In genomic region chr4:170428929-170429328, GRCh38 we compare ENCODE assay signal across 22 cellular contexts.
DNase-seq lines count a peak whose midpoint lies in the region; ATAC-seq, FAIRE-seq and TF ChIP-seq lines count a peak whose summit lies in the region.
"Had no signal": no experiment of that assay in that cellular context is flagged by ENCODE, and none has a peak within 500 bp of the region (broad histone marks: within the 10 kb centered on the region; RNA-seq: fewer than 3 reads in every experiment).

No MANE protein-coding gene starts in this region.

- CTCF ChIA-PET in H1 (lab: Charles Lee; ENCODE audit: partially characterized antibody), result interaction anchor here (0.6 to 2.3 kb wide), 4 partner anchors 13 to 422 kb away, joined by 3 to 9 read pairs (median 3); no protein-coding TSS in a partner anchor

- no peaks in the 10 kb centered on the region for H3K23me2 ChIP-seq in H1 (ENCODE audit: low read depth, low read length)

- H3K4me2 ChIP-seq in GM23338 (no peak overlapping the region), H1 (ENCODE audit: insufficient read depth in 1 of 2, low read depth in 2 of 2, low read length in 2 of 2) (no peak overlapping the region)

- no peaks in the 10 kb centered on the region; the same call in 1 of the 2 replicates for H3K4me1 ChIP-seq in GM23338 (ENCODE audit: insufficient read depth)
- H3K4me1 ChIP-seq in H1 (replicated peaks in 1 of 4; ENCODE audit: control insufficient read depth in 3 of 4, insufficient read depth in 4 of 4, low read length in 3 of 4), result peaks cover 0 to 5% (median 2%) of the 10 kb centered on the region in 4 experiments; a peak in 2 of 7 replicates
- H3K4me1 ChIP-seq in aorta (ENCODE audit: control insufficient read depth in 1 of 2, insufficient read depth in 2 of 2, low read length in 2 of 2), result no peaks in the 10 kb centered on the region
- H3K4me1 ChIP-seq: HAP-1 had no signal

- peaks cover 7% of the 10 kb centered on the region; the same call in 1 of the 3 replicates for H3K9me3 Mint-ChIP-seq in GM23338

- no peak overlapping the region for H2BK20ac ChIP-seq in H1 (ENCODE audit: low read length)

- H3K27ac ChIP-seq in GM23338 (ENCODE audit: low read depth) (no peak overlapping the region), H1 (ENCODE audit: low read depth, low read length) (no peak overlapping the region), aorta (ENCODE audit: low read depth in 1 of 2, low read length in 2 of 2) (no peak overlapping the region)
- H3K27ac ChIP-seq: C4-2B had no signal

- H2AFZ ChIP-seq in GM23338, result peak overlapping the region; percentile 91
- H2AFZ ChIP-seq in H1 (ENCODE audit: low read length), result peak overlapping the region; percentile 91; the same call in 1 of the 2 replicates

- DNase-seq in GM23338 (ENCODE audit: low spot score), result peak; percentile 28
- peak in 1 of 2 experiments; percentile 49 for DNase-seq in H1 (ENCODE audit: low read depth in 1 of 2, low spot score in 2 of 2)
- peak; percentile 28 for DNase-seq in iPS-NIHi7 (ENCODE audit: extremely low spot score)
- DNase-seq in aorta, result no peak
- no peak for DNase-seq in GM13976 (ENCODE audit: low spot score)
- DNase-seq in globus pallidus (ENCODE audit: low spot score), result no peak
- DNase-seq in NCI-H526 (lab: John Stamatoyannopoulos, UW), result no peak
- DNase-seq: CD4-positive, alpha-beta memory T cell; COR-L47; DMS153; DMS79 treated with DMSO at 0.1 percent for 48 hours; EL; KG1 had no signal

- no peak overlapping the region for H3K4ac ChIP-seq in H1 (replicated peaks; ENCODE audit: insufficient read length, low read depth, low read length)

- no peak overlapping the region for H3K18ac ChIP-seq in H1 (ENCODE audit: extremely low read depth, low read length)

- H3K9me3 ChIP-seq in H1 (ENCODE audit: insufficient read depth in 2 of 2, low read depth in 1 of 2, low read length in 1 of 2) (no peaks in the 10 kb centered on the region), aorta (ENCODE audit: control insufficient read depth, low read length) (no peaks in the 10 kb centered on the region)
- H3K9me3 ChIP-seq: HAP-1 had no signal

- H3K4me1 Mint-ChIP-seq in GM23338, result peaks cover 20% of the 10 kb centered on the region
- H3K4me1 Mint-ChIP-seq: B cell; CD4-positive, alpha-beta memory T cell; IgD-negative memory B cell had no signal

- TF ChIP-seq EP300 in H1 (IDR thresholded peaks at IDR 0.05; ENCODE audit: borderline replicate concordance in 1 of 2, low read depth in 2 of 2, low read length in 2 of 2), result no peak

- POLR2A ChIA-PET in H1 (lab: Charles Lee; ENCODE audit: partially characterized antibody), result no interaction called here

- H4K20me1 ChIP-seq in GM23338 (replicated peaks; ENCODE audit: insufficient read depth) (no peaks in the 10 kb centered on the region), H1 (replicated peaks in 1 of 2; ENCODE audit: control insufficient read depth in 1 of 2, insufficient read depth in 2 of 2, low read length in 2 of 2) (no peaks in the 10 kb centered on the region)

- no peak overlapping the region for H3K4me3 ChIP-seq in GM23338
- no peak overlapping the region for H3K4me3 ChIP-seq in H1 (ENCODE audit: extremely low read depth in 1 of 4, insufficient read depth in 2 of 4, low read depth in 3 of 4, low read length in 4 of 4)
- no peak overlapping the region for H3K4me3 ChIP-seq in aorta (ENCODE audit: low read length in 2 of 2)
- H3K4me3 ChIP-seq: HAP-1 had no signal

- no peak overlapping the region for H2AK5ac ChIP-seq in H1 (ENCODE audit: low read depth, low read length)

- peak; percentile 81 for ATAC-seq in GM23338
- peak; percentile 22 for ATAC-seq in aorta (ENCODE audit: low FRiP score)

- no peaks in the 10 kb centered on the region for H3F3A ChIP-seq in GM23338 (replicated peaks; ENCODE audit: low read depth)

- H2BK12ac ChIP-seq in H1 (ENCODE audit: low read depth, low read length), result 0 out of 2 replicates have a peak overlapping the region, but pooled peaks have one; percentile 27

- no peak overlapping the region for H3K23ac ChIP-seq in H1 (ENCODE audit: insufficient read length)

- H2BK5ac ChIP-seq in H1 (ENCODE audit: low read depth, low read length), result no peak overlapping the region

- 76% methylated on average over 4 of the region's 5 CpGs; no CpG with 5 or more reads in 1 of the 2 experiments for WGBS in H1 (ENCODE audit: extremely low coverage in 1 of 2, insufficient coverage in 1 of 2, insufficient read length in 1 of 2, insufficient replicate concordance in 2 of 2, low coverage in 1 of 2, low lambda C conversion rate in 2 of 2, missing lambda C conversion rate in 1 of 2), 2 experiments
- 66 to 75% methylated on average over 5 of the region's 5 CpGs for WGBS in aorta, 2 donors

- H4K91ac ChIP-seq in H1 (replicated peaks; ENCODE audit: insufficient read length, low read length), result no peak overlapping the region

- H3K79me2 ChIP-seq in GM23338 (replicated peaks; ENCODE audit: insufficient read depth) (no peaks in the 10 kb centered on the region), H1 (ENCODE audit: control insufficient read depth in 1 of 2, insufficient read depth in 2 of 2, low read length in 2 of 2) (no peaks in the 10 kb centered on the region)

- FAIRE-seq in H1 (lab: Jason Lieb, UNC), result peak; percentile 28
- FAIRE-seq: A204.1, D721Med, G401.6, GM12892, GM19239 had no signal

- intact Hi-C loops in aorta (cut with DNase I), result no loop called here

- H3K9me2 ChIP-seq in GM23338 (ENCODE audit: insufficient read depth), result 0 out of 2 replicates have a peak, but pooled peaks cover 3% of the 10 kb centered on the region

- no peak overlapping the region for H2BK120ac ChIP-seq in H1 (replicated peaks; ENCODE audit: low read depth, low read length)

- H3K79me1 ChIP-seq in H1 (ENCODE audit: low read depth, low read length), result no peaks in the 10 kb centered on the region

- TF ChIP-seq CTCF in GM23338 (conservative IDR thresholded peaks at IDR 0.05; ENCODE audit: low read depth in 2 of 2) (no peak), H1 (IDR thresholded peaks at IDR 0.05; ENCODE audit: control extremely low read depth in 1 of 3, insufficient read depth in 1 of 3, low read depth in 1 of 3, low read length in 3 of 3) (no peak), GM13976 (IDR thresholded peaks at IDR 0.05; ENCODE audit: borderline replicate concordance, control extremely low read depth, extremely low read depth, insufficient read depth, missing control alignments) (no peak)

- no peak overlapping the region for H3K9ac ChIP-seq in H1 (replicated peaks in 1 of 4; ENCODE audit: extremely low read depth in 1 of 4, low read depth in 3 of 4, low read length in 3 of 4)

- H3K56ac ChIP-seq in H1 (replicated peaks; ENCODE audit: insufficient read length, low read depth, low read length), result no peak overlapping the region

- no peaks in the 10 kb centered on the region for H3K27me3 Mint-ChIP-seq in GM23338 (ENCODE audit: insufficient read depth, low read depth, poor library complexity)
- H3K27me3 Mint-ChIP-seq: B cell; CD4-positive, alpha-beta memory T cell; IgD-negative memory B cell had no signal

- no peak for TF ChIP-seq POLR2A in H1 (IDR thresholded peaks at IDR 0.05; ENCODE audit: control extremely low read depth in 1 of 2, low read depth in 2 of 2, low read length in 2 of 2)

- peak overlapping the region; percentile 36; the same call in 1 of the 2 replicates for H3K27ac Mint-ChIP-seq in GM23338
- H3K27ac Mint-ChIP-seq: B cell; CD4-positive, alpha-beta memory T cell; IgD-negative memory B cell had no signal

- H3K14ac ChIP-seq in H1 (ENCODE audit: insufficient read length), result no peak overlapping the region

- no peaks in the 10 kb centered on the region for H3K27me3 ChIP-seq in GM23338 (ENCODE audit: insufficient read depth)
- H3K27me3 ChIP-seq in H1 (replicated peaks in 1 of 4; ENCODE audit: control insufficient read depth in 3 of 4, extremely low read depth in 1 of 4, insufficient read depth in 3 of 4, low read length in 3 of 4), result no peaks in the 10 kb centered on the region
- H3K27me3 ChIP-seq in aorta (ENCODE audit: control insufficient read depth in 1 of 2, insufficient read depth in 2 of 2, low read length in 1 of 2), result no peaks in the 10 kb centered on the region

- no peak overlapping the region for H4K5ac ChIP-seq in H1 (ENCODE audit: insufficient read length, low read depth, low read length)

- H3K4me3 Mint-ChIP-seq in GM23338, result no peak overlapping the region
- H3K4me3 Mint-ChIP-seq: B cell; CD4-positive, alpha-beta memory T cell; IgD-negative memory B cell had no signal

- H3K36me3 ChIP-seq in GM23338 (ENCODE audit: insufficient read depth) (no peaks in the 10 kb centered on the region), H1 (ENCODE audit: control insufficient read depth in 2 of 4, insufficient read depth in 4 of 4, low read length in 3 of 4) (no peaks in the 10 kb centered on the region), aorta (ENCODE audit: control insufficient read depth in 1 of 2, insufficient read depth in 2 of 2, low read length in 1 of 2) (no peaks in the 10 kb centered on the region)
- H3K36me3 ChIP-seq: HAP-1 had no signal

- H2BK15ac ChIP-seq in H1 (ENCODE audit: low read length), result no peak overlapping the region

- peak; percentile 0 to 16; a peak in 1 of 4 replicates for TF ChIP-seq RAD21 in H1 (IDR thresholded peaks at IDR 0.05 in 1 of 2, conservative IDR thresholded peaks at IDR 0.05 in 1 of 2; ENCODE audit: low read depth in 2 of 2, low read length in 2 of 2)

- no peak overlapping the region for H4K8ac ChIP-seq in H1 (ENCODE audit: extremely low read depth, insufficient read depth, low read length)

- in situ Hi-C loops in GM13976 (cut with MboI; ENCODE audit: low sequenced_read_pairs, unreplicated experiment), result no loop called here

- peaks cover 7% of the 10 kb centered on the region; the same call in 1 of the 3 replicates for H3K36me3 Mint-ChIP-seq in GM23338 (ENCODE audit: low read depth)
- H3K36me3 Mint-ChIP-seq: CD4-positive, alpha-beta memory T cell had no signal

TF ChIP-seq in GM23338, 12 proteins besides CTCF, POLR2A, EP300 and RAD21 (continues in another document):
- no peak for TF ChIP-seq ZNF331 (CRISPR knock-in tag; IDR thresholded peaks at IDR 0.05; ENCODE audit: low read depth)

TF ChIP-seq in H1, 55 proteins besides CTCF, POLR2A, EP300 and RAD21:
- TF ChIP-seq RFX5 (IDR thresholded peaks at IDR 0.05; ENCODE audit: borderline replicate concordance, low read depth, low read length) (no peak), EZH2 (IDR thresholded peaks at IDR 0.05; ENCODE audit: low read depth, low read length, severe bottlenecking) (no peak), TBP (IDR thresholded peaks at IDR 0.05; ENCODE audit: low read depth, low read length) (no peak)
TF ChIP-seq in H1: peak in this region for 0.

Comparison
In these comparisons a context has a peak if more than half of its experiments do, and no peak if none do; other contexts are left out.
1. DNase-seq: peak in GM23338 (single experiment) and iPS-NIHi7 (single experiment); none in aorta (0 of 2), GM13976 (single experiment), globus pallidus (single experiment) and NCI-H526 (0 of 2).